Comparison of ENCODE assay signal across 1 cellular context in the genomic region with DNA sequence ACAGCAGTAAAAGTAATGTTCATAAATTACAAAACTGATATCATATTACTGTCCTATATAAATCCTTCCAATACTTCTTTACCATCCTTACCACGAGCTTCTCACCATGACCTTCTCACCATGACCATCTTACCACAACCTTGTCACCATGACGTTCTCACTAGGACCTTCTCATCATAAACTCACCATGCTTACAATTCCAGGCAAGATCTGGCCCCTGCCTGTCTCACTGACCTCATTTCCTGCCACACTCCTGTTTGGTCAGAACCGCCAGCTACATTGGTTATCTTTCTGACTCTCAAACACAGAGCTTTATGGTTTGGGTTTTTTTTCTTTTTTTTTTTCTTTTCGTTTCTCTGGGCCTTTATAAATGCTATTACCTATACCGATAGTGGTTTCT.
TF ChIP-seq lines count a peak whose summit lies in the region.

No MANE protein-coding gene starts in this region.

TF ChIP-seq in SK-N-SH, 30 proteins besides CTCF, POLR2A, EP300 and RAD21 (continued from another document):
- TF ChIP-seq USF2 (IDR thresholded peaks at IDR 0.05; ENCODE audit: borderline replicate concordance, low read depth, low read length) (no peak), NRF1 (IDR thresholded peaks at IDR 0.05; ENCODE audit: low read depth, low read length) (no peak), FOSL2 (IDR thresholded peaks at IDR 0.05; ENCODE audit: borderline replicate concordance, low read depth) (no peak), FOXM1 (IDR thresholded peaks at IDR 0.05; ENCODE audit: low read depth) (no peak), POLR2AphosphoS5 (IDR thresholded peaks at IDR 0.05; ENCODE audit: low read depth, low read length) (no peak), MXI1 (IDR thresholded peaks at IDR 0.05; ENCODE audit: low read depth, low read length) (no peak)
